In genomic region chr3:188389711-188390346, GRCh38 we compare ENCODE assay signal across 8 cellular contexts.
A peak's percentile ranks its signal among the peaks of the same experiment; 100 is the strongest.
DNase-seq lines count a peak whose midpoint lies in the region; ATAC-seq, FAIRE-seq and TF ChIP-seq lines count a peak whose summit lies in the region.

No MANE protein-coding gene starts in this region.

- peaks cover 9% of the 10 kb centered on the region for H3K4me1 ChIP-seq in testis

- no peaks in the 10 kb centered on the region for H3K27me3 ChIP-seq in testis

- ATAC-seq in GM19397 (IDR thresholded peaks at IDR 0.05; ENCODE audit: unreplicated experiment) (peak; percentile 85), HG03354 (IDR thresholded peaks at IDR 0.05; ENCODE audit: poor library complexity, severe bottlenecking, unreplicated experiment) (peak; percentile 97)
- ATAC-seq in activated T-helper 17 cell treated with anti-CD3 and anti-CD28 coated beads, Interleukin-2, amount 50 U/mL, for 72 hours (replicated peaks) = peak; percentile 97

- H3K36me3 ChIP-seq in testis (ENCODE audit: low read depth, missing control alignments) = no peaks in the 10 kb centered on the region

- intact Hi-C loops in testis (cut with DNase I; ENCODE audit: low total_unique reads) = no loop called here

- peak overlapping the region; percentile 48 for H3K4me3 Mint-ChIP-seq in activated T-helper 17 cell treated with anti-CD3 and anti-CD28 coated beads, Interleukin-2, amount 50 U/mL, for 72 hours

- 78 to 79% methylated on average over 5 of the region's 5 CpGs for WGBS in testis, 2 donors

- no peaks in the 10 kb centered on the region for H3K27me3 Mint-ChIP-seq in activated T-helper 17 cell treated with anti-CD3 and anti-CD28 coated beads, Interleukin-2, amount 50 U/mL, for 72 hours

- no peaks in the 10 kb centered on the region for H3K9me3 ChIP-seq in testis

- no peaks in the 10 kb centered on the region for H3K9me3 Mint-ChIP-seq in activated T-helper 17 cell treated with anti-CD3 and anti-CD28 coated beads, Interleukin-2, amount 50 U/mL, for 72 hours

- FAIRE-seq in RCC 7860 (lab: Jason Lieb, UNC) = no peak

- TF ChIP-seq POLR2A in testis (IDR thresholded peaks at IDR 0.05) = no peak

- no peak for TF ChIP-seq CTCF in testis (IDR thresholded peaks at IDR 0.05)

- peaks cover 20% of the 10 kb centered on the region for H3K4me1 Mint-ChIP-seq in activated T-helper 17 cell treated with anti-CD3 and anti-CD28 coated beads, Interleukin-2, amount 50 U/mL, for 72 hours

- peak overlapping the region; percentile 74 for H3K27ac Mint-ChIP-seq in activated T-helper 17 cell treated with anti-CD3 and anti-CD28 coated beads, Interleukin-2, amount 50 U/mL, for 72 hours

- H3K36me3 Mint-ChIP-seq in activated T-helper 17 cell treated with anti-CD3 and anti-CD28 coated beads, Interleukin-2, amount 50 U/mL, for 72 hours (ENCODE audit: low read depth) = no peaks in the 10 kb centered on the region

- peak overlapping the region in 1 of 2 donors; percentile 74 for H3K27ac ChIP-seq in testis

- DNase-seq in AG08395 (ENCODE audit: low spot score) (peak; percentile 56), medulla oblongata (ENCODE audit: extremely low spot score) (peak; percentile 84), testis (peak; percentile 30), DMS53 (lab: John Stamatoyannopoulos, UW) (no peak), RCC 7860 (ENCODE audit: low spot score) (no peak)

- no peak overlapping the region for H3K4me3 ChIP-seq in testis

Comparison
In these comparisons a context has a peak if more than half of its experiments do, and no peak if none do; other contexts are left out.
1. DNase-seq: peak in AG08395 (single experiment), medulla oblongata (single experiment) and testis (single experiment); none in DMS53 (single experiment) and RCC 7860 (single experiment).
2. Peak in every context shown above with its lines, with median percentiles within 50 percentile points of each other: ATAC-seq.